ENCODE assay signal across 32 cellular contexts in genomic region chr20:60484316-60484715, GRCh38.
"Had no signal": no experiment of that assay in that cellular context is flagged by ENCODE, and none has a peak within 500 bp of the region (broad histone marks: within the 10 kb centered on the region; RNA-seq: fewer than 3 reads in every experiment).

No MANE protein-coding gene starts in this region.

- H3K4me1 ChIP-seq: ascending aorta, breast epithelium, SJCRH30 had no signal

- H3K27me3 ChIP-seq: ascending aorta, breast epithelium had no signal

- DNase-seq: activated CD4-positive, alpha-beta memory T cell treated with anti-CD3 and anti-CD28 coated beads, Interleukin-2, amount 10 ng/mL, durations not matched to agents 7 days and 5 days; activated CD4-positive, alpha-beta T cell treated with anti-CD3 and anti-CD28 coated beads for 1 hour; activated CD4-positive, alpha-beta T cell treated with anti-CD3 and anti-CD28 coated beads for 48 hours; activated CD4-positive, CD25-positive, alpha-beta regulatory T cell; activated effector memory CD4-positive, alpha-beta T cell treated with anti-CD3 and anti-CD28 coated beads, Interleukin-2, amount 50 U/mL, for 16 hours; activated naive CD4-positive, alpha-beta T cell treated with Interleukin-2 at 50 U/mL for 16 hours; activated naive CD8-positive, alpha-beta T cell treated with anti-CD3 and anti-CD28 coated beads, Interleukin-2, amount 10 ng/mL, durations not matched to agents 7 days and 5 days; activated T-cell treated with anti-CD3 and anti-CD28 coated beads, Interleukin-2, amount 50 U/mL, for 1 hour; activated T-cell treated with anti-CD3 and anti-CD28 coated beads, Interleukin-2, amount 50 U/mL, for 72 hours; amygdala; caudate nucleus; cerebellar nuclear complex; Karpas-422; KBM-7; NCI-H1105; NCI-H1417 treated with DMSO at 0.1 percent for 48 hours; NCI-H187 treated with DMSO at 0.1 percent for 48 hours; NCI-H2081; NCI-H345; NCI-H524 treated with DMSO at 0.1 percent for 48 hours; NCI-H748 treated with DMSO at 0.1 percent for 48 hours; NK-92 treated with Interleukin-12 subunit alpha and Interleukin-12 subunit beta, amount 100 ng/mL, for 24 hours; PC-9; SHP77; SJCRH30; T1000; WERI-Rb-1 had no signal

- H3K36me3 ChIP-seq: ascending aorta, breast epithelium, SJCRH30, WERI-Rb-1 had no signal

- H3K4me3 ChIP-seq: ascending aorta, breast epithelium, PC-9, SJCRH30, SK-N-MC had no signal

- H3K27ac ChIP-seq: ascending aorta, breast epithelium, PC-9, RWPE1, SJCRH30, SK-N-MC, WERI-Rb-1 had no signal

- ATAC-seq: activated T-cell treated with anti-CD3 and anti-CD28 coated beads, Interleukin-2, amount 50 U/mL, for 72 hours; activated T-helper 17 cell treated with anti-CD3 and anti-CD28 coated beads, Interleukin-2, amount 50 U/mL, for 72 hours had no signal

- H3K9me3 ChIP-seq: ascending aorta, breast epithelium, SJCRH30 had no signal
